8 cellular contexts compared by ENCODE assay signal in the genomic region with DNA sequence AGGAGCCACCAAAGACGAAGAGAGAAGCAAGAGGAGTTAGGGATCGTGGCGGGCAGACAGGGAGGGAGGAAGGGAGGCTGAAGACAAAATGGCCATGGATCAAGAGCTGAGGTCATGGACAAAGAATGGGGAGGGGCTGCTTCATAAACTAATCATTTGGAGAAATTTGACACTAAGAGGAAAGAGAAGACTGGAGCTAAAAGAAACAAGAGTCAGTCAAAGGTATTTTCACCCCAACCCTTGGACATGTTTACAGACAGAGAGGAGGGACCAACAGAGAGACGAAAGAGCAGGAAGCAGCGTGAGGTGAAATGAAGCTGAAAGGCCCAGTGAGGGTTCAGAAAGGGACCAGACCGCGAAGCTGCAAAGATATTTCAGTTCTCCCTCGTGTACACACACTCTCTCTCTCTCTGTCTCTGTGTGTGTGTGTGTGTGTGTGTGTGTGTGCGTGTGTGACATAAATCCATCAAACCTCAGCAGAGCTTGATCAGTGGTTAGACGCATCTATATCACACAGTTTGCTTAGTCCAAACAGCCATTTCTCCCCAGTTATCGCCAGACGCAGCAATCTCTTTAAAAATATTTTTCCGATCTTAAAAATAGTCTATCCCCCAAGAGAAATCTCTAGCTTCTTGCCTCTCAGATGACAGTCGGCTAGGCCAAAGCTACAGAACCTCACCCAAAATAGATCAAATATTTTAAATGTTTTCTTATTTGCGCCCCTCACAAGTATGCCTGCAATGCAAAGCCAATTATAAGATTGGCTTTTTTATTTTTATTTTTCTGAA. TPM values are rescaled to one million over a fixed set of nuclear protein-coding genes. Genes with fewer than 3 reads are reported as not detected.
DNase-seq lines count a peak whose midpoint lies in the region; ATAC-seq, FAIRE-seq and TF ChIP-seq lines count a peak whose summit lies in the region.

No MANE protein-coding gene starts in this region.

- ATAC-seq in GM19397 (IDR thresholded peaks at IDR 0.05; ENCODE audit: unreplicated experiment) (peak; percentile 76), HG03175 (IDR thresholded peaks at IDR 0.05; ENCODE audit: unreplicated experiment) (peak; percentile 90)

- FAIRE-seq in D721Med (lab: Jason Lieb, UNC): no peak

- H3K27ac ChIP-seq in thyroid gland: peak overlapping the region; percentile 27 to 51 (median 35)

- no peak for TF ChIP-seq POLR2A in thyroid gland (IDR thresholded peaks at IDR 0.05)

- no peaks in the 10 kb centered on the region for H3K27me3 ChIP-seq in thyroid gland

- no peaks in the 10 kb centered on the region for H3K4me1 ChIP-seq in thyroid gland

- DNase-seq in fibroblast of peridontal ligament (ENCODE audit: extremely low read depth) (peak; percentile 89), thyroid gland (no peak), D721Med (ENCODE audit: insufficient read length, low spot score) (no peak), KG1 (lab: John Stamatoyannopoulos, UW) (no peak), NCI-H446 (lab: John Stamatoyannopoulos, UW) (no peak)
- no peak for DNase-seq in activated CD4-positive, alpha-beta T cell treated with anti-CD3 and anti-CD28 coated beads for 1 hour

- intact Hi-C loops in thyroid gland (cut with DNase I): no loop called here

- TF ChIP-seq CTCF in thyroid gland (IDR thresholded peaks at IDR 0.05) (no peak), D721Med (IDR thresholded peaks at IDR 0.05; ENCODE audit: insufficient read depth, missing control alignments) (no peak)

- 62 to 76% methylated on average over 15 of the region's 15 CpGs for WGBS in thyroid gland, 2 donors

- H3K4me3 ChIP-seq in thyroid gland (replicated peaks in 1 of 3): no peak overlapping the region

- no peaks in the 10 kb centered on the region for H3K9me3 ChIP-seq in thyroid gland

- no peaks in the 10 kb centered on the region for H3K36me3 ChIP-seq in thyroid gland

RNA-seq across cellular contexts. Expression of a gene that starts 12.5 kb away (rescaled TPM):
- 100 to 1,000 TPM; 141 to 223 (median 169) TPM for total RNA-seq in thyroid gland
